In the genomic region with DNA sequence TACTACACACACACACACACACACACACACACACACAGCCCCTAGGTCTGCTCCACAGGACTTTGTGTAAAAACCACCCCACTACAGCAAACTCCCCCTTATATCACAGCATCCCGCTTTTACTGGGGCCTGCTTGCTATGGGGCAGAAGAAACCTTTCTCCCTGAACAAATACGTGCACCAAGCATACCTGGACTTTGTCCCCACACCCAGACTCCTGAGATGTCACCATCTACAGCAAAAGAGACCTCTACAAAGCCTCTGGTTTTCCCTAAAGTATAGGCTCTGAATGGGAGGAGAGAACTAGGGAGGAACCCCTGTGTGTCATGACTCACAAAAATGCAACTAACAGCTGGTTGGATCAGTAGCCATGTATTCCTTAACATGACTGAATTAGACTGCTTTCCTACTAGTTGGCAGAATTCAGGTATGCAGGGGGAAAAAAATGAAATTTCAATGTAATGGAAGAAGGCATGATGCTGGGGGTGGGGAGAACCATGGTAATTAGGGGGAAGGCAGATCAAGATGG, we compare ENCODE assay signal across 20 cellular contexts. TPM values are rescaled to one million over a fixed set of nuclear protein-coding genes. Genes with fewer than 3 reads are reported as not detected.
DNase-seq lines count a peak whose midpoint lies in the region; ATAC-seq and TF ChIP-seq lines count a peak whose summit lies in the region.
"Had no signal": no experiment of that assay in that cellular context is flagged by ENCODE, and none has a peak within 500 bp of the region (broad histone marks: within the 10 kb centered on the region; RNA-seq: fewer than 3 reads in every experiment).

No MANE protein-coding gene starts in this region.

- in situ Hi-C loops in IMR-90 (cut with MboI; ENCODE audit: low sequenced_read_pairs): no loop called here

- H4K5ac ChIP-seq in IMR-90 (ENCODE audit: low read depth, low read length): no peak overlapping the region

- no peak overlapping the region for H3K14ac ChIP-seq in IMR-90 (replicated peaks; ENCODE audit: low read depth, low read length)

- no peak overlapping the region for H3K4me3 Mint-ChIP-seq in osteocyte (ENCODE audit: unreplicated experiment)
- H3K4me3 Mint-ChIP-seq: activated naive CD4-positive, alpha-beta T cell treated with anti-CD3 and anti-CD28 coated beads, Interleukin-2, amount 10 ng/mL, durations not matched to agents 7 days and 5 days; CD8-positive, alpha-beta memory T cell; naive thymus-derived CD8-positive, alpha-beta T cell had no signal

- H3K4me1 ChIP-seq in BLaER1 (peaks cover 28% of the 10 kb centered on the region), IMR-90 (ENCODE audit: control insufficient read depth, insufficient read depth, low read length) (peaks cover 5% of the 10 kb centered on the region; the same call in 1 of the 2 replicates)

- H3K9me1 ChIP-seq in IMR-90 (ENCODE audit: insufficient read depth, low read length): no peaks in the 10 kb centered on the region

- H3K27ac Mint-ChIP-seq in osteocyte (ENCODE audit: unreplicated experiment): no peak overlapping the region
- H3K27ac Mint-ChIP-seq: activated naive CD4-positive, alpha-beta T cell treated with anti-CD3 and anti-CD28 coated beads, Interleukin-2, amount 10 ng/mL, durations not matched to agents 7 days and 5 days had no signal

- no peak overlapping the region for H2BK5ac ChIP-seq in IMR-90 (ENCODE audit: low read depth, low read length, poor library complexity, severe bottlenecking)

- H3K9ac ChIP-seq in BLaER1 (no peak overlapping the region), IMR-90 (ENCODE audit: low read depth, low read length) (no peak overlapping the region)

- POLR2A ChIA-PET in IMR-90 (lab: Charles Lee; ENCODE audit: unreplicated experiment): no interaction called here

- no peaks in the 10 kb centered on the region for H3K79me1 ChIP-seq in IMR-90 (ENCODE audit: low read depth in 1 of 2, low read length in 2 of 2)

- peaks cover 7% of the 10 kb centered on the region for H3K36me3 Mint-ChIP-seq in osteocyte (ENCODE audit: unreplicated experiment)
- H3K36me3 Mint-ChIP-seq: activated naive CD4-positive, alpha-beta T cell treated with anti-CD3 and anti-CD28 coated beads, Interleukin-2, amount 10 ng/mL, durations not matched to agents 7 days and 5 days; CD8-positive, alpha-beta memory T cell; naive thymus-derived CD8-positive, alpha-beta T cell had no signal

- H3K18ac ChIP-seq in IMR-90 (ENCODE audit: low read depth, low read length): no peak overlapping the region

- TF ChIP-seq POLR2A in IMR-90 (IDR thresholded peaks at IDR 0.05; ENCODE audit: low read depth, low read length): no peak

- H3K4ac ChIP-seq in IMR-90 (ENCODE audit: low read depth, low read length): no peak overlapping the region

- no peak overlapping the region for H2BK15ac ChIP-seq in IMR-90 (ENCODE audit: low read depth, low read length)

- no CpG with 5 or more reads among the region's 2 CpGs for WGBS in IMR-90 (ENCODE audit: extremely low coverage in 2 of 2, insufficient read length in 1 of 2), 2 experiments

- no peak overlapping the region for H3K23ac ChIP-seq in IMR-90 (ENCODE audit: low read depth, low read length)

- dilution Hi-C loops in IMR-90 (cut with HindIII; ENCODE audit: low sequenced_read_pairs, unreplicated experiment): no loop called here

- no peak overlapping the region for H2BK20ac ChIP-seq in IMR-90 (ENCODE audit: low read depth, low read length)

- peaks cover 25% of the 10 kb centered on the region for H3K4me1 Mint-ChIP-seq in osteocyte (ENCODE audit: unreplicated experiment)

- no peak for DNase-seq in IMR-90
- DNase-seq in fibroblast of peridontal ligament (ENCODE audit: extremely low read depth): peak; percentile 25
- peak; percentile 4 for DNase-seq in sciatic nerve (ENCODE audit: low spot score)
- no peak for DNase-seq in osteocyte (ENCODE audit: extremely low spot score, unreplicated experiment)
- no peak for DNase-seq in T-helper 1 cell
- DNase-seq in EL: no peak
- DNase-seq: activated CD4-positive, alpha-beta T cell treated with anti-CD3 and anti-CD28 coated beads, Interleukin-2, amount 50 U/mL, for 1 hour; activated naive CD4-positive, alpha-beta T cell treated with anti-CD3 and anti-CD28 coated beads, Interleukin-2, amount 10 ng/mL, durations not matched to agents 7 days and 5 days; amygdala; CD8-positive, alpha-beta memory T cell; DMS79; naive thymus-derived CD8-positive, alpha-beta T cell; NCI-H2081 treated with DMSO at 0.1 percent for 48 hours; NCI-H446; ovary; retina; stimulated activated naive CD8-positive, alpha-beta T cell treated with anti-CD3 and anti-CD28 coated beads, Interleukin-15, Interleukin-2, amounts not matched to agents 100 U/mL and 50 U/mL, for 24 hours; T1000 had no signal

- H3K27me3 Mint-ChIP-seq in osteocyte (ENCODE audit: unreplicated experiment): no peaks in the 10 kb centered on the region

- H2BK120ac ChIP-seq in IMR-90 (ENCODE audit: low read depth, low read length): no peak overlapping the region

- no peaks in the 10 kb centered on the region for H3K9me3 Mint-ChIP-seq in osteocyte (ENCODE audit: unreplicated experiment)
- H3K9me3 Mint-ChIP-seq: activated naive CD4-positive, alpha-beta T cell treated with anti-CD3 and anti-CD28 coated beads, Interleukin-2, amount 10 ng/mL, durations not matched to agents 7 days and 5 days; CD8-positive, alpha-beta memory T cell; naive thymus-derived CD8-positive, alpha-beta T cell had no signal

- H4K8ac ChIP-seq in IMR-90 (ENCODE audit: low read depth in 2 of 2, low read length in 2 of 2): no peak overlapping the region

- H3K27me3 ChIP-seq in BLaER1 (no peaks in the 10 kb centered on the region), IMR-90 (ENCODE audit: control insufficient read depth, insufficient read depth, low read length) (peaks cover 33% of the 10 kb centered on the region)
- H3K27me3 ChIP-seq: ovary had no signal

- intact Hi-C loops in IMR-90 (cut with micrococcal nuclease): no loop called here
- intact Hi-C loops in sciatic nerve (cut with DNase I): no loop called here

- CTCF ChIA-PET in IMR-90 (lab: Yijun Ruan, JAX): interaction anchor here (0.6 to 0.8 kb wide), 3 partner anchors 9 to 173 kb away, joined by 3 to 5 read pairs (median 4); no protein-coding TSS in a partner anchor

- no peak overlapping the region for H2AK9ac ChIP-seq in IMR-90 (replicated peaks; ENCODE audit: low read depth, low read length, poor library complexity)

- H3K4me3 ChIP-seq in BLaER1 (no peak overlapping the region), IMR-90 (ENCODE audit: insufficient read depth, low read depth, low read length) (no peak overlapping the region)
- H3K4me3 ChIP-seq: ovary had no signal

- H3K56ac ChIP-seq in IMR-90 (ENCODE audit: extremely low read depth, insufficient read depth, low read length): no peak overlapping the region

- 0 out of 2 replicates have a peak overlapping the region, but pooled peaks have one; percentile 73 for H3K4me2 ChIP-seq in BLaER1
- H3K4me2 ChIP-seq in IMR-90 (ENCODE audit: low read depth, low read length): no peak overlapping the region

- H3K36me3 ChIP-seq in BLaER1: no peaks in the 10 kb centered on the region
- no peaks in the 10 kb centered on the region for H3K36me3 ChIP-seq in IMR-90 (ENCODE audit: control insufficient read depth, insufficient read depth, low read length)
- H3K36me3 ChIP-seq: ovary had no signal

- H3K27ac ChIP-seq in BLaER1 (no peak overlapping the region), IMR-90 (ENCODE audit: insufficient read depth, low read length) (no peak overlapping the region)
- H3K27ac ChIP-seq: ovary had no signal

- TF ChIP-seq CTCF in IMR-90 (conservative IDR thresholded peaks at IDR 0.05; ENCODE audit: low read depth, low read length) (no peak), osteocyte (IDR thresholded peaks at IDR 0.05) (no peak)

- TF ChIP-seq RAD21 in IMR-90 (IDR thresholded peaks at IDR 0.05; ENCODE audit: low read length): no peak

- H2AFZ ChIP-seq in IMR-90 (replicated peaks; ENCODE audit: low read length, poor library complexity): no peak overlapping the region

- BruUV-seq in IMR-90 (replicated peaks; lab: Mats Ljungman, UMichigan): no TSS peak

- H4K20me1 ChIP-seq in BLaER1 (no peaks in the 10 kb centered on the region), IMR-90 (ENCODE audit: insufficient read depth, low read length) (peaks cover 3% of the 10 kb centered on the region; the same call in 1 of the 2 replicates)

- no peak overlapping the region for H2AK5ac ChIP-seq in IMR-90 (ENCODE audit: low read depth, low read length)

- no peak overlapping the region for H4K91ac ChIP-seq in IMR-90 (ENCODE audit: insufficient read depth, low read depth, low read length)

- H3K9me3 ChIP-seq in BLaER1 (no peaks in the 10 kb centered on the region), IMR-90 (ENCODE audit: control insufficient read depth, insufficient read depth, low read length) (no peaks in the 10 kb centered on the region)
- H3K9me3 ChIP-seq: ovary had no signal

- ATAC-seq in IMR-90 (ENCODE audit: low read depth) (peak; percentile 46; the same call in 1 of the 2 replicates), sciatic nerve (no peak)
- ATAC-seq: HCT116; naive thymus-derived CD8-positive, alpha-beta T cell; stimulated activated naive CD8-positive, alpha-beta T cell treated with anti-CD3 and anti-CD28 coated beads, Interleukin-15, Interleukin-2, amounts not matched to agents 100 U/mL and 50 U/mL, for 24 hours had no signal

TF ChIP-seq in IMR-90, 13 proteins besides CTCF, POLR2A, EP300 and RAD21 (continues in another document):
- TF ChIP-seq NFE2L2 (IDR thresholded peaks at IDR 0.05; ENCODE audit: low read depth, low read length): no peak
- no peak for TF ChIP-seq CHD1 (IDR thresholded peaks at IDR 0.05; ENCODE audit: low read depth, low read length)
- no peak for TF ChIP-seq MAFK (IDR thresholded peaks at IDR 0.05; ENCODE audit: low read depth, low read length)
- TF ChIP-seq BHLHE40 (IDR thresholded peaks at IDR 0.05; ENCODE audit: low read depth, low read length): no peak
- no peak for TF ChIP-seq FOS (IDR thresholded peaks at IDR 0.05; ENCODE audit: low read depth, low read length)
- TF ChIP-seq RFX5 (IDR thresholded peaks at IDR 0.05; ENCODE audit: low read depth, low read length): no peak
- TF ChIP-seq, protein P1, sequence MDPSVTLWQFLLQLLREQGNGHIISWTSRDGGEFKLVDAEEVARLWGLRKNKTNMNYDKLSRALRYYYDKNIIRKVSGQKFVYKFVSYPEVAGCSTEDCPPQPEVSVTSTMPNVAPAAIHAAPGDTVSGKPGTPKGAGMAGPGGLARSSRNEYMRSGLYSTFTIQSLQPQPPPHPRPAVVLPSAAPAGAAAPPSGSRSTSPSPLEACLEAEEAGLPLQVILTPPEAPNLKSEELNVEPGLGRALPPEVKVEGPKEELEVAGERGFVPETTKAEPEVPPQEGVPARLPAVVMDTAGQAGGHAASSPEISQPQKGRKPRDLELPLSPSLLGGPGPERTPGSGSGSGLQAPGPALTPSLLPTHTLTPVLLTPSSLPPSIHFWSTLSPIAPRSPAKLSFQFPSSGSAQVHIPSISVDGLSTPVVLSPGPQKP (IDR thresholded peaks at IDR 0.05; ENCODE audit: borderline replicate concordance, low read depth, low read length): no peak
- TF ChIP-seq MAZ (IDR thresholded peaks at IDR 0.05; ENCODE audit: borderline replicate concordance, low read depth, low read length): no peak

RNA-seq across cellular contexts. Expression of gene DAPK2, which starts 46.0 kb away (rescaled TPM):
- 0.28 and 0.36 TPM in 2 replicates for total RNA-seq in IMR-90 (2012; rRNA removed)
- 0.34 and 0.96 TPM in 2 replicates for polyA plus RNA-seq in IMR-90 (2012; rRNA removed)
- polyA plus RNA-seq in IMR-90 (2012; cell fraction: cytosol; rRNA removed): 0.24 and 0.32 TPM in 2 replicates
- polyA plus RNA-seq in IMR-90 (2012; cell fraction: nucleus; rRNA removed; ENCODE audit: low replicate concordance): 2.4 and 2.6 TPM in 2 replicates
- total RNA-seq in sciatic nerve: 36.9 TPM
- total RNA-seq in osteocyte: 17.6 and 17.7 TPM in 2 replicates

Comparison
In these comparisons a context has a peak if more than half of its experiments do, and no peak if none do; other contexts are left out.
1. DNase-seq: peak in fibroblast of peridontal ligament (single experiment) and sciatic nerve (single experiment); none in IMR-90 (single experiment), osteocyte (single experiment), T-helper 1 cell (0 of 5) and EL (single experiment).
2. RNA of gene DAPK2, which starts 46.0 kb away (total RNA-seq): 36.9 TPM in sciatic nerve (single experiment) and 17.6 to 17.7 TPM in osteocyte; 0.28 to 0.36 TPM in IMR-90; every median in the first group is over 10 times any median in the second.